In genomic region chr3:124935264-124935663, GRCh38 we compare ENCODE assay signal across 27 cellular contexts. TPM values are rescaled to one million over a fixed set of nuclear protein-coding genes. Genes with fewer than 3 reads are reported as not detected.
DNase-seq lines count a peak whose midpoint lies in the region; ATAC-seq and TF ChIP-seq lines count a peak whose summit lies in the region.
"Had no signal": no experiment of that assay in that cellular context is flagged by ENCODE, and none has a peak within 500 bp of the region (broad histone marks: within the 10 kb centered on the region; RNA-seq: fewer than 3 reads in every experiment).

No MANE protein-coding gene starts in this region.

- intact Hi-C loops in transverse colon (cut with DNase I; ENCODE audit: low total_unique reads): no loop called here

- TF ChIP-seq CTCF in OCI-LY3 (IDR thresholded peaks at IDR 0.05; ENCODE audit: low read depth, low read length): no peak
- TF ChIP-seq CTCF in transverse colon (IDR thresholded peaks at IDR 0.05): no peak

- H3K9me3 ChIP-seq in OCI-LY3 (ENCODE audit: insufficient read depth, low read length) (no peaks in the 10 kb centered on the region), transverse colon (no peaks in the 10 kb centered on the region)
- H3K9me3 ChIP-seq: ovary, Peyer's patch, upper lobe of left lung had no signal

- H3K27ac ChIP-seq in OCI-LY3 (ENCODE audit: low read length) (no peak overlapping the region), transverse colon (peak overlapping the region; percentile 73 to 88 (median 82))
- H3K27ac ChIP-seq: cardiac muscle cell, ovary, upper lobe of left lung had no signal

- no peak overlapping the region for H3K4me3 ChIP-seq in OCI-LY3 (ENCODE audit: low read length)
- H3K4me3 ChIP-seq in transverse colon: peak overlapping the region in 1 of 4 donors; percentile 53
- H3K4me3 ChIP-seq: cardiac muscle cell, ovary, upper lobe of left lung had no signal

- H2AFZ ChIP-seq in OCI-LY3 (ENCODE audit: low read depth, low read length): no peak overlapping the region

- H3K4me1 ChIP-seq in OCI-LY3 (ENCODE audit: low read length) (peaks cover 23% of the 10 kb centered on the region), transverse colon (peaks cover 0 to 36% (median 20%) of the 10 kb centered on the region in 4 donors)
- H3K4me1 ChIP-seq: upper lobe of left lung had no signal

- peak overlapping the region; percentile 24 for H3K4me2 ChIP-seq in OCI-LY3 (ENCODE audit: low read length)

- H3K27me3 ChIP-seq in OCI-LY3 (ENCODE audit: low read depth, low read length): peaks cover 10% of the 10 kb centered on the region; the same call in 1 of the 2 replicates
- H3K27me3 ChIP-seq in transverse colon: no peaks in the 10 kb centered on the region
- H3K27me3 ChIP-seq: cardiac muscle cell, ovary, Peyer's patch, upper lobe of left lung had no signal

- no peaks in the 10 kb centered on the region for H4K20me1 ChIP-seq in OCI-LY3 (ENCODE audit: insufficient read depth, low read length)

- H3K79me2 ChIP-seq in OCI-LY3 (ENCODE audit: low read length): no peaks in the 10 kb centered on the region

- in situ Hi-C loops in transverse colon (cut with MboI; ENCODE audit: low pct_ligation_motif_present in 1 of 4, low pct_unique_long_range_greater_than_20kb in 1 of 4, low sequenced_read_pairs in 3 of 4): loop anchor here in 1 of 4 donors (25.0 kb wide), 1 partner anchor 502 kb away; no protein-coding TSS in a partner anchor

- ATAC-seq in HG02642 (IDR thresholded peaks at IDR 0.05; ENCODE audit: poor library complexity, unreplicated experiment) (peak; percentile 42), left lobe of liver (no peak)
- ATAC-seq: left cardiac atrium, natural killer cell, right cardiac atrium had no signal

- no peak overlapping the region for H3K9ac ChIP-seq in OCI-LY3 (ENCODE audit: low read length)

- DNase-seq in NCI-H82 (lab: John Stamatoyannopoulos, UW): peak; percentile 34
- DNase-seq in NCI-H82 treated with DMSO at 0.1 percent for 48 hours (lab: John Stamatoyannopoulos, UW; ENCODE audit: unreplicated experiment): no peak
- no peak for DNase-seq in transverse colon
- DNase-seq in left lobe of liver (ENCODE audit: low spot score): no peak
- DNase-seq in NCI-H146 (lab: John Stamatoyannopoulos, UW): no peak
- no peak for DNase-seq in NCI-H526 treated with DMSO at 0.1 percent for 48 hours (lab: John Stamatoyannopoulos, UW)
- DNase-seq: 8988T; activated CD4-positive, alpha-beta T cell treated with anti-CD3 and anti-CD28 coated beads for 4 hours; activated naive CD4-positive, alpha-beta T cell treated with anti-CD3 and anti-CD28 coated beads, Interleukin-2, amount 10 ng/mL, durations not matched to agents 7 days and 5 days; CD8-positive, alpha-beta memory T cell; GF-D8; left cardiac atrium; mesendoderm; natural killer cell; NCI-H187 treated with DMSO at 0.1 percent for 48 hours; NCI-H226; ovary; Peyer's patch; right cardiac atrium; stimulated activated CD4-positive, alpha-beta T cell treated with anti-CD3 and anti-CD28 coated beads, Interleukin-12 subunit alpha, Interleukin-12 subunit beta, amount 100 ng/mL, for 4 hours; upper lobe of left lung had no signal

- H3K36me3 ChIP-seq in OCI-LY3 (replicated peaks; ENCODE audit: low read depth, low read length) (no peaks in the 10 kb centered on the region), transverse colon (no peaks in the 10 kb centered on the region)
- H3K36me3 ChIP-seq: cardiac muscle cell, ovary, Peyer's patch, upper lobe of left lung had no signal

- TF ChIP-seq POLR2A in transverse colon (IDR thresholded peaks at IDR 0.05): no peak

- TF ChIP-seq EP300 in transverse colon (IDR thresholded peaks at IDR 0.05; ENCODE audit: low read depth): no peak

RNA-seq across cellular contexts. Expression of gene MUC13, which starts 0.7 kb away (rescaled TPM):
- total RNA-seq in transverse colon (100 to 1,000 TPM in 3 of 4 donors, 10 to 100 TPM in 1; 37.8 to 700 (median 401) TPM), left lobe of liver (0.50 TPM)
- total RNA-seq: cardiac muscle cell; CD8-positive, alpha-beta memory T cell; H1; left cardiac atrium; MCF 10A; right cardiac atrium; T-helper 1 cell treated with Interleukin-12 subunit alpha and Interleukin-12 subunit beta and Interleukin-4 antibody, amounts not matched to agents 30 ng/mL and 1 ng/mL, for 36 hours had no signal

RNA-seq across cellular contexts. Expression of gene ITGB5, which starts 48.1 kb away (rescaled TPM):
- 100 to 1,000 TPM in 2 of 4 donors, 10 to 100 TPM in 2; 62.8 to 572 (median 105) TPM for total RNA-seq in transverse colon
- total RNA-seq in left lobe of liver: 74.7 TPM

Comparison
In these comparisons a context has a peak if more than half of its experiments do, and no peak if none do; other contexts are left out.
1. RNA of gene MUC13, which starts 0.7 kb away (total RNA-seq): 37.8 to 700 TPM in transverse colon; 0.50 TPM in left lobe of liver (single experiment); every median in the first group is over 10 times any median in the second.